Comparison of ENCODE assay signal across 13 cellular contexts in genomic region chr20:10919549-10920140, GRCh38.
DNase-seq lines count a peak whose midpoint lies in the region; ATAC-seq and TF ChIP-seq lines count a peak whose summit lies in the region.
"Had no signal": no experiment of that assay in that cellular context is flagged by ENCODE, and none has a peak within 500 bp of the region (broad histone marks: within the 10 kb centered on the region; RNA-seq: fewer than 3 reads in every experiment).

No MANE protein-coding gene starts in this region.

- H3K4me3 ChIP-seq in fibroblast of lung (replicated peaks in 1 of 4; ENCODE audit: control extremely low read depth in 1 of 4, insufficient read depth in 1 of 4, low read depth in 3 of 4, low read length in 4 of 4) (no peak overlapping the region), ovary (no peak overlapping the region), SJCRH30 (no peak overlapping the region)

- H3K36me3 ChIP-seq in fibroblast of lung (ENCODE audit: control insufficient read depth, insufficient read depth, low read length) (no peaks in the 10 kb centered on the region), ovary (no peaks in the 10 kb centered on the region), SJCRH30 (no peaks in the 10 kb centered on the region)

- H3K27ac ChIP-seq in fibroblast of lung (ENCODE audit: insufficient read depth, low read length) (no peak overlapping the region), ovary (no peak overlapping the region), SJCRH30 (no peak overlapping the region)

- H3K4me2 ChIP-seq in fibroblast of lung (ENCODE audit: extremely low read depth, insufficient read depth, low read length) = peak overlapping the region; percentile 49

- intact Hi-C loops in ovary (cut with DNase I) = no loop called here

- H4K20me1 ChIP-seq in fibroblast of lung (ENCODE audit: control insufficient read depth, extremely low read depth, insufficient read depth, low read length) = no peaks in the 10 kb centered on the region

- H3K9me3 ChIP-seq in fibroblast of lung (ENCODE audit: control insufficient read depth, insufficient read depth, low read depth, low read length) (no peaks in the 10 kb centered on the region), ovary (no peaks in the 10 kb centered on the region), SJCRH30 (replicated peaks) (no peaks in the 10 kb centered on the region)

- no peak for TF ChIP-seq EP300 in ovary (IDR thresholded peaks at IDR 0.05)

- H3K27me3 ChIP-seq in fibroblast of lung (ENCODE audit: control insufficient read depth, insufficient read depth, low read length) (no peaks in the 10 kb centered on the region), ovary (no peaks in the 10 kb centered on the region), SJCRH30 (no peaks in the 10 kb centered on the region; the same call in 1 of the 2 replicates)

- no peak for ATAC-seq in GM21381 (IDR thresholded peaks at IDR 0.05; ENCODE audit: unreplicated experiment)

- DNase-seq in EH (ENCODE audit: low read depth) (peak; percentile 84), RKO (ENCODE audit: low spot score) (peak; percentile 13), fibroblast of lung (ENCODE audit: low read depth in 2 of 2) (peak; percentile 80 to 93), ovary (peak; percentile 19 to 52 (median 32)), NCI-H748 treated with DMSO at 0.1 percent for 48 hours (lab: John Stamatoyannopoulos, UW) (no peak), SJCRH30 (no peak), DMS 273 (lab: John Stamatoyannopoulos, UW; ENCODE audit: unreplicated experiment) (no peak)
- DNase-seq: activated CD4-positive, alpha-beta T cell treated with anti-CD3 and anti-CD28 coated beads, Interleukin-2, amount 50 U/mL, for 1 hour; activated effector memory CD4-positive, alpha-beta T cell treated with Interleukin-2 at 50 U/mL for 16 hours; C1 segment of cervical spinal cord; H7; NCI-H510A treated with DMSO at 0.1 percent for 48 hours had no signal

- TF ChIP-seq CTCF in fibroblast of lung (conservative IDR thresholded peaks at IDR 0.05 in 1 of 2, IDR thresholded peaks at IDR 0.05 in 1 of 2; ENCODE audit: low read depth in 1 of 2, low read length in 2 of 2) (no peak), ovary (IDR thresholded peaks at IDR 0.05) (no peak)

- 33 to 37% (median 34%) methylated on average over 5 of the region's 5 CpGs for WGBS in ovary, 3 donors

- H2AFZ ChIP-seq in fibroblast of lung (ENCODE audit: low read length) = no peak overlapping the region

- H3K4me1 ChIP-seq in fibroblast of lung (ENCODE audit: control insufficient read depth, extremely low read depth, insufficient read depth, low read length) (peaks cover 21% of the 10 kb centered on the region), ovary (ENCODE audit: insufficient read depth) (peaks cover 7% of the 10 kb centered on the region), SJCRH30 (peaks cover 8% of the 10 kb centered on the region)

- H3K9ac ChIP-seq in fibroblast of lung (ENCODE audit: insufficient read depth, low read length) = no peak overlapping the region

- no peaks in the 10 kb centered on the region for H3K79me2 ChIP-seq in fibroblast of lung (ENCODE audit: control insufficient read depth, insufficient read depth, low read length)

- no peak for TF ChIP-seq POLR2A in ovary (IDR thresholded peaks at IDR 0.05)

Comparison
In these comparisons a context has a peak if more than half of its experiments do, and no peak if none do; other contexts are left out.
1. DNase-seq: peak in EH (single experiment), RKO (single experiment), fibroblast of lung (2 of 2) and ovary (5 of 5); none in NCI-H748 treated with DMSO at 0.1 percent for 48 hours (single experiment), SJCRH30 (0 of 2) and DMS 273 (single experiment).